In genomic region chr17:47830991-47831933, GRCh38 we compare ENCODE assay signal across 1 cellular context.
TF ChIP-seq lines count a peak whose summit lies in the region.

Gene LRRC46 (plus strand): TSS chr17:47831670. CDS start chr17:47831990, 320 bp downstream.
Gene MRPL10 (minus strand): TSS chr17:47831541. CDS start chr17:47831511, 30 bp downstream.

TF ChIP-seq in HepG2, 621 proteins besides CTCF, POLR2A, EP300 and RAD21 (continued from another document and continues in another):
- TF ChIP-seq ZNF580 (CRISPR knock-in tag; IDR thresholded peaks at IDR 0.05; ENCODE audit: borderline replicate concordance, low read depth) (peak; percentile 92), GTF3A (CRISPR knock-in tag; conservative IDR thresholded peaks at IDR 0.05) (no peak), ZNF20 (CRISPR knock-in tag; IDR thresholded peaks at IDR 0.05) (no peak), CREBL2 (CRISPR knock-in tag; IDR thresholded peaks at IDR 0.05; ENCODE audit: borderline replicate concordance) (no peak; the same call in 1 of the 2 replicates), FOXO4 (CRISPR knock-in tag; conservative IDR thresholded peaks at IDR 0.05) (no peak), ARID2 (CRISPR knock-in tag; IDR thresholded peaks at IDR 0.05; ENCODE audit: borderline replicate concordance) (no peak), ZMYM2 (CRISPR knock-in tag; IDR thresholded peaks at IDR 0.05) (no peak), ZNF17 (CRISPR knock-in tag; IDR thresholded peaks at IDR 0.05) (no peak), ZSCAN5A (CRISPR knock-in tag; IDR thresholded peaks at IDR 0.05; ENCODE audit: borderline replicate concordance) (no peak), NR0B2 (CRISPR knock-in tag; IDR thresholded peaks at IDR 0.05) (peak; percentile 81), IRF2 (CRISPR knock-in tag; IDR thresholded peaks at IDR 0.05) (peak; percentile 93), JUND (CRISPR knock-in tag; IDR thresholded peaks at IDR 0.05) (peak; percentile 41; the same call in 1 of the 2 replicates), ZNF841 (CRISPR knock-in tag; IDR thresholded peaks at IDR 0.05; ENCODE audit: borderline replicate concordance) (no peak), ZNF335 (CRISPR knock-in tag; IDR thresholded peaks at IDR 0.05) (peak; percentile 88; the same call in 1 of the 2 replicates), TBX2 (CRISPR knock-in tag; IDR thresholded peaks at IDR 0.05; ENCODE audit: borderline replicate concordance) (peak; percentile 50; the same call in 1 of the 2 replicates), UBTF (CRISPR knock-in tag; IDR thresholded peaks at IDR 0.05) (peak; percentile 75), ZFP36L1 (CRISPR knock-in tag; IDR thresholded peaks at IDR 0.05) (peak; percentile 23; the same call in 1 of the 2 replicates), SSRP1 (CRISPR knock-in tag; IDR thresholded peaks at IDR 0.05) (no peak; the same call in 1 of the 2 replicates), SMYD3 (CRISPR knock-in tag; IDR thresholded peaks at IDR 0.05) (no peak), HDAC2 (CRISPR knock-in tag; IDR thresholded peaks at IDR 0.05) (peak; percentile 88), RFX3 (CRISPR knock-in tag; IDR thresholded peaks at IDR 0.05) (peak; percentile 96), FOXA1 (IDR thresholded peaks at IDR 0.05) (no peak), FOXA1 (CRISPR knock-in tag; IDR thresholded peaks at IDR 0.05) (peak; percentile 55), ARNT (IDR thresholded peaks at IDR 0.05) (no peak), ZSCAN31 (CRISPR knock-in tag; IDR thresholded peaks at IDR 0.05; ENCODE audit: low read depth) (no peak), ZNF230 (CRISPR knock-in tag; IDR thresholded peaks at IDR 0.05) (peak; percentile 75), POLR2AphosphoS2 (IDR thresholded peaks at IDR 0.05; ENCODE audit: low read depth, low read length) (no peak), GATAD1 (CRISPR knock-in tag; IDR thresholded peaks at IDR 0.05) (peak; percentile 99), ZNF430 (CRISPR knock-in tag; IDR thresholded peaks at IDR 0.05) (no peak), SNAPC4 (CRISPR knock-in tag; IDR thresholded peaks at IDR 0.05) (peak; percentile 67; the same call in 1 of the 2 replicates), IKZF1 (IDR thresholded peaks at IDR 0.05) (no peak), KDM2A (CRISPR knock-in tag; IDR thresholded peaks at IDR 0.05; ENCODE audit: borderline replicate concordance, low read depth) (peak; percentile 99), ZNF792 (CRISPR knock-in tag; IDR thresholded peaks at IDR 0.05) (peak; percentile 80), ARNTL (CRISPR knock-in tag; IDR thresholded peaks at IDR 0.05) (no peak; the same call in 1 of the 2 replicates), ATM (IDR thresholded peaks at IDR 0.05; ENCODE audit: borderline replicate concordance) (no peak), PAWR (CRISPR knock-in tag; IDR thresholded peaks at IDR 0.05; ENCODE audit: borderline replicate concordance) (no peak)
- TF ChIP-seq, protein P1, sequence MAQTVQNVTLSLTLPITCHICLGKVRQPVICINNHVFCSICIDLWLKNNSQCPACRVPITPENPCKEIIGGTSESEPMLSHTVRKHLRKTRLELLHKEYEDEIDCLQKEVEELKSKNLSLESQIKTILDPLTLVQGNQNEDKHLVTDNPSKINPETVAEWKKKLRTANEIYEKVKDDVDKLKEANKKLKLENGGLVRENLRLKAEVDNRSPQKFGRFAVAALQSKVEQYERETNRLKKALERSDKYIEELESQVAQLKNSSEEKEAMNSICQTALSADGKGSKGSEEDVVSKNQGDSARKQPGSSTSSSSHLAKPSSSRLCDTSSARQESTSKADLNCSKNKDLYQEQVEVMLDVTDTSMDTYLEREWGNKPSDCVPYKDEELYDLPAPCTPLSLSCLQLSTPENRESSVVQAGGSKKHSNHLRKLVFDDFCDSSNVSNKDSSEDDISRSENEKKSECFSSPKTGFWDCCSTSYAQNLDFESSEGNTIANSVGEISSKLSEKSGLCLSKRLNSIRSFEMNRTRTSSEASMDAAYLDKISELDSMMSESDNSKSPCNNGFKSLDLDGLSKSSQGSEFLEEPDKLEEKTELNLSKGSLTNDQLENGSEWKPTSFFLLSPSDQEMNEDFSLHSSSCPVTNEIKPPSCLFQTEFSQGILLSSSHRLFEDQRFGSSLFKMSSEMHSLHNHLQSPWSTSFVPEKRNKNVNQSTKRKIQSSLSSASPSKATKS (CRISPR knock-in tag; IDR thresholded peaks at IDR 0.05), result no peak; the same call in 1 of the 2 replicates
- TF ChIP-seq, protein P2, sequence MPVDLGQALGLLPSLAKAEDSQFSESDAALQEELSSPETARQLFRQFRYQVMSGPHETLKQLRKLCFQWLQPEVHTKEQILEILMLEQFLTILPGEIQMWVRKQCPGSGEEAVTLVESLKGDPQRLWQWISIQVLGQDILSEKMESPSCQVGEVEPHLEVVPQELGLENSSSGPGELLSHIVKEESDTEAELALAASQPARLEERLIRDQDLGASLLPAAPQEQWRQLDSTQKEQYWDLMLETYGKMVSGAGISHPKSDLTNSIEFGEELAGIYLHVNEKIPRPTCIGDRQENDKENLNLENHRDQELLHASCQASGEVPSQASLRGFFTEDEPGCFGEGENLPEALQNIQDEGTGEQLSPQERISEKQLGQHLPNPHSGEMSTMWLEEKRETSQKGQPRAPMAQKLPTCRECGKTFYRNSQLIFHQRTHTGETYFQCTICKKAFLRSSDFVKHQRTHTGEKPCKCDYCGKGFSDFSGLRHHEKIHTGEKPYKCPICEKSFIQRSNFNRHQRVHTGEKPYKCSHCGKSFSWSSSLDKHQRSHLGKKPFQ (CRISPR knock-in tag; IDR thresholded peaks at IDR 0.05; ENCODE audit: insufficient replicate concordance), result peak; percentile 68
- TF ChIP-seq, protein P3, sequence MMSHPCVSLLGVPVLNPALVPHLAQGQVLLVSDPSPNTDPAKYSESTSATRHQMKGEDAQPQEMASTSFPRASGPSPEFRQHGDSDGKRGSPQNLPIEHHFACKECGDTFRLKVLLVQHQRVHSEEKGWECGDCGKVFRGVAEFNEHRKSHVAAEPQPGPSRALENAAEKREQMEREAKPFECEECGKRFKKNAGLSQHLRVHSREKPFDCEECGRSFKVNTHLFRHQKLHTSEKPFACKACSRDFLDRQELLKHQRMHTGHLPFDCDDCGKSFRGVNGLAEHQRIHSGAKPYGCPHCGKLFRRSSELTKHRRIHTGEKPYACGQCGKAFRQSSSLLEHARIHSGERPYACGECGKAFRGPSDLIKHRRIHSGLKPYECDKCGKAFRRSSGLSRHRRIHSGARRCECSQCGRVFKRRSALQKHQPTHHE (CRISPR knock-in tag; IDR thresholded peaks at IDR 0.05; ENCODE audit: borderline replicate concordance), result peak; percentile 85; the same call in 1 of the 2 replicates
- TF ChIP-seq, protein P4, sequence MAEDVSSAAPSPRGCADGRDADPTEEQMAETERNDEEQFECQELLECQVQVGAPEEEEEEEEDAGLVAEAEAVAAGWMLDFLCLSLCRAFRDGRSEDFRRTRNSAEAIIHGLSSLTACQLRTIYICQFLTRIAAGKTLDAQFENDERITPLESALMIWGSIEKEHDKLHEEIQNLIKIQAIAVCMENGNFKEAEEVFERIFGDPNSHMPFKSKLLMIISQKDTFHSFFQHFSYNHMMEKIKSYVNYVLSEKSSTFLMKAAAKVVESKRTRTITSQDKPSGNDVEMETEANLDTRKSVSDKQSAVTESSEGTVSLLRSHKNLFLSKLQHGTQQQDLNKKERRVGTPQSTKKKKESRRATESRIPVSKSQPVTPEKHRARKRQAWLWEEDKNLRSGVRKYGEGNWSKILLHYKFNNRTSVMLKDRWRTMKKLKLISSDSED (CRISPR knock-in tag; IDR thresholded peaks at IDR 0.05), result no peak
- TF ChIP-seq, protein P5, sequence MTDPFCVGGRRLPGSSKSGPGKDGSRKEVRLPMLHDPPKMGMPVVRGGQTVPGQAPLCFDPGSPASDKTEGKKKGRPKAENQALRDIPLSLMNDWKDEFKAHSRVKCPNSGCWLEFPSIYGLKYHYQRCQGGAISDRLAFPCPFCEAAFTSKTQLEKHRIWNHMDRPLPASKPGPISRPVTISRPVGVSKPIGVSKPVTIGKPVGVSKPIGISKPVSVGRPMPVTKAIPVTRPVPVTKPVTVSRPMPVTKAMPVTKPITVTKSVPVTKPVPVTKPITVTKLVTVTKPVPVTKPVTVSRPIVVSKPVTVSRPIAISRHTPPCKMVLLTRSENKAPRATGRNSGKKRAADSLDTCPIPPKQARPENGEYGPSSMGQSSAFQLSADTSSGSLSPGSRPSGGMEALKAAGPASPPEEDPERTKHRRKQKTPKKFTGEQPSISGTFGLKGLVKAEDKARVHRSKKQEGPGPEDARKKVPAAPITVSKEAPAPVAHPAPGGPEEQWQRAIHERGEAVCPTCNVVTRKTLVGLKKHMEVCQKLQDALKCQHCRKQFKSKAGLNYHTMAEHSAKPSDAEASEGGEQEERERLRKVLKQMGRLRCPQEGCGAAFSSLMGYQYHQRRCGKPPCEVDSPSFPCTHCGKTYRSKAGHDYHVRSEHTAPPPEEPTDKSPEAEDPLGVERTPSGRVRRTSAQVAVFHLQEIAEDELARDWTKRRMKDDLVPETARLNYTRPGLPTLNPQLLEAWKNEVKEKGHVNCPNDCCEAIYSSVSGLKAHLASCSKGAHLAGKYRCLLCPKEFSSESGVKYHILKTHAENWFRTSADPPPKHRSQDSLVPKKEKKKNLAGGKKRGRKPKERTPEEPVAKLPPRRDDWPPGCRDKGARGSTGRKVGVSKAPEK (CRISPR knock-in tag; IDR thresholded peaks at IDR 0.05; ENCODE audit: borderline replicate concordance), result no peak
